ENCODE assay signal across 19 cellular contexts in the genomic region with DNA sequence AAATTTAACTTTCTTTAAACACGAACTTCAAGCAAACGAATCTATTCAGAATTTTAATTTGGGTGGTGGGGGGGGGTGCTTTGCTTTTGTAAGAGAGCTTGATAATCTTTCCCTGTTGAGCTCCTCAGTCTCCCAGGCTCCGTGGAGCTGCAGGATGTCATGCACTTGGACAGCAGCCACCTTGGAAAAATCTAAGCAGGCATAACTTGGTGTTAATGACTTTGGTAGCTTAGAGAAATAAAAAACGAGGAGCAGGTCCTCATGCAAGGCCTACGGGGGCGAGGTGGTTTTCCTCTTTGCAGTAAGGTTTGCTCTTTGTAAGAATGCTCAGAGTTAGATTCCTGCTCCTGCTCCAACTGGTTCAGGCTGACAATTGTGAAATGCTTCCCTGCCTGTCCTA.
"Had no signal": no experiment of that assay in that cellular context is flagged by ENCODE, and none has a peak within 500 bp of the region (broad histone marks: within the 10 kb centered on the region; RNA-seq: fewer than 3 reads in every experiment).

No MANE protein-coding gene starts in this region.

- DNase-seq: activated CD4-positive, alpha-beta T cell treated with anti-CD3 and anti-CD28 coated beads, Interleukin-2, amount 10 ng/mL, durations not matched to agents 7 days and 5 days; activated CD4-positive, CD25-positive, alpha-beta regulatory T cell treated with anti-CD3 and anti-CD28 coated beads, Interleukin-2, amount 50 U/mL, for 72 hours; activated CD8-positive, alpha-beta T cell treated with anti-CD3 and anti-CD28 coated beads, Interleukin-2, amount 10 ng/mL, durations not matched to agents 7 days and 5 days; activated gamma-delta T cell treated with Interleukin-2 at 50 U/mL for 16 hours; cerebellar nuclear complex; cortex of kidney; kidney glomerular epithelial cell; pancreas; sigmoid colon; spleen; stimulated activated CD4-positive, alpha-beta T cell treated with anti-CD3 and anti-CD28 coated beads, Interleukin-4, amount 100 ng/mL, for 1 hour; stimulated activated naive CD4-positive, alpha-beta T cell; T-cell; testis; trophoblast cell; uterus had no signal

- H3K36me3 ChIP-seq: neutrophil, pancreas, sigmoid colon, spleen, uterus had no signal

- ATAC-seq: activated CD8-positive, alpha-beta T cell treated with anti-CD3 and anti-CD28 coated beads, Interleukin-2, amount 10 ng/mL, durations not matched to agents 7 days and 5 days; foreskin keratinocyte; pancreas; T-cell had no signal

- H3K4me3 ChIP-seq: pancreas, sigmoid colon, spleen, testis, uterus had no signal

- H3K27ac ChIP-seq: foreskin keratinocyte, neutrophil, pancreas, sigmoid colon, spleen, testis, uterus, VCaP had no signal

- H3K27me3 ChIP-seq: foreskin keratinocyte, neutrophil, pancreas, sigmoid colon, spleen, testis, uterus had no signal

- H3K4me1 ChIP-seq: foreskin keratinocyte, spleen, testis, uterus had no signal

- H3K9me3 ChIP-seq: neutrophil, pancreas, sigmoid colon, spleen, testis, uterus had no signal
